Comparison of ENCODE assay signal across 8 cellular contexts in genomic region chr3:66998075-66998898, GRCh38. TPM values are rescaled to one million over a fixed set of nuclear protein-coding genes. Genes with fewer than 3 reads are reported as not detected.
DNase-seq lines count a peak whose midpoint lies in the region; TF ChIP-seq lines count a peak whose summit lies in the region.

TSS of gene KBTBD8 (plus strand) at chr3:66998307. CDS start at chr3:66998356, 49 bp downstream.

- peak within 1 kb of the TSS; percentile 97 for H2AFZ ChIP-seq in GM23248

- H3F3A ChIP-seq in DOHH2 (ENCODE audit: control insufficient read depth, insufficient read depth) (peaks cover 22% of the 10 kb centered on the region), GM23248 (ENCODE audit: insufficient read depth) (0 out of 2 replicates have a peak, but pooled peaks cover 3% of the 10 kb centered on the region)

- no peaks in the 10 kb centered on the region for H3K27me3 ChIP-seq in DOHH2 (ENCODE audit: control insufficient read depth, low read length)
- H3K27me3 ChIP-seq in GM23248 (replicated peaks; ENCODE audit: insufficient read depth) = peaks cover 5% of the 10 kb centered on the region; the same call in 1 of the 2 replicates
- H3K27me3 ChIP-seq in esophagus squamous epithelium = peaks cover 0 to 25% (median 0%) of the 10 kb centered on the region in 4 donors
- no peaks in the 10 kb centered on the region for H3K27me3 ChIP-seq in muscle layer of duodenum (ENCODE audit: low read depth, low read length)

- H3K4me2 ChIP-seq in DOHH2 (ENCODE audit: low read length) (peak within 1 kb of the TSS; percentile 95), GM23248 (ENCODE audit: unreplicated experiment) (peak within 1 kb of the TSS; percentile 87)

- peaks cover 56% of the 10 kb centered on the region for H3K79me2 ChIP-seq in DOHH2 (ENCODE audit: control insufficient read depth, low read length)
- H3K79me2 ChIP-seq in GM23248 (ENCODE audit: insufficient read depth) = no peaks in the 10 kb centered on the region

- peak within 1 kb of the TSS; percentile 59 for H3K9ac ChIP-seq in GM23248

- peak; percentile 99 for DNase-seq in GM23248
- peak; percentile 98 to 100 for DNase-seq in Kasumi-1 (lab: John Stamatoyannopoulos, UW)
- peak; percentile 99 for DNase-seq in RPMI7951 (ENCODE audit: low read depth)
- peak; percentile 95 for DNase-seq in activated T-helper 1 cell treated with Interleukin-2 at 50 U/mL for 16 hours (ENCODE audit: low read depth)
- peak; percentile 96 for DNase-seq in esophagus squamous epithelium (lab: John Stamatoyannopoulos, UW)
- DNase-seq in stimulated activated CD8-positive, alpha-beta memory T cell treated with anti-CD3 and anti-CD28 coated beads, Interleukin-7, amount 100 ng/mL, for 24 hours (ENCODE audit: low read depth) = peak; percentile 85

- no peak for TF ChIP-seq CTCF in DOHH2 (IDR thresholded peaks at IDR 0.05; ENCODE audit: low read depth, low read length, poor library complexity, severe bottlenecking)
- no peak for TF ChIP-seq CTCF in esophagus squamous epithelium (IDR thresholded peaks at IDR 0.05)

- peaks cover 47% of the 10 kb centered on the region for H3K36me3 ChIP-seq in DOHH2 (ENCODE audit: control insufficient read depth, low read length)
- no peaks in the 10 kb centered on the region for H3K36me3 ChIP-seq in GM23248 (ENCODE audit: low read depth)
- H3K36me3 ChIP-seq in esophagus squamous epithelium = peaks cover 0 to 2% (median 0%) of the 10 kb centered on the region in 3 donors
- H3K36me3 ChIP-seq in muscle layer of duodenum (ENCODE audit: control insufficient read depth in 1 of 2, insufficient read depth in 2 of 2, low read length in 2 of 2) = peaks cover 0 to under 1% of the 10 kb centered on the region in 2 donors

- intact Hi-C loops in esophagus squamous epithelium (cut with DNase I) = no loop called here

- peak in 2 of 4 donors; percentile 34 to 66 for TF ChIP-seq POLR2A in esophagus squamous epithelium (IDR thresholded peaks at IDR 0.05)

- H3K4me1 ChIP-seq in DOHH2 (ENCODE audit: control insufficient read depth, low read length) (peaks cover 50% of the 10 kb centered on the region), GM23248 (ENCODE audit: insufficient read depth) (peaks cover 8% of the 10 kb centered on the region; the same call in 1 of the 2 replicates), esophagus squamous epithelium (peaks cover 4 to 26% (median 7%) of the 10 kb centered on the region in 3 donors), muscle layer of duodenum (ENCODE audit: control insufficient read depth in 1 of 2, insufficient read depth in 2 of 2, low read length in 2 of 2) (peaks cover 0 to 12% of the 10 kb centered on the region in 2 donors)

- H3K4me3 ChIP-seq in DOHH2 (ENCODE audit: low read length) (peak within 1 kb of the TSS; percentile 98), GM23248 (peak within 1 kb of the TSS; percentile 90), esophagus squamous epithelium (peak within 1 kb of the TSS; percentile 82 to 87 (median 83)), muscle layer of duodenum (ENCODE audit: low read depth in 1 of 2, low read length in 2 of 2) (peak within 1 kb of the TSS; percentile 62 to 95)

- H4K20me1 ChIP-seq in DOHH2 (ENCODE audit: control insufficient read depth, insufficient read depth, low read depth, low read length) (peaks cover 4% of the 10 kb centered on the region; the same call in 1 of the 2 replicates), GM23248 (ENCODE audit: insufficient read depth) (no peaks in the 10 kb centered on the region)

- in situ Hi-C loops in GM23248 (cut with MboI) = no loop called here

- WGBS in GM23248 (ENCODE audit: low coverage in 1 of 2, low lambda C conversion rate in 2 of 2, missing lambda C conversion rate in 2 of 2), 2 experiments = 2% methylated on average over 55 to 69 of the region's 76 CpGs
- 0 to 1% methylated on average over 40 to 47 of the region's 76 CpGs for WGBS in esophagus squamous epithelium, 2 donors

- H3K9me3 ChIP-seq in DOHH2 (ENCODE audit: control insufficient read depth, insufficient read depth, low read length) (no peaks in the 10 kb centered on the region), GM23248 (ENCODE audit: low read depth) (no peaks in the 10 kb centered on the region), esophagus squamous epithelium (no peaks in the 10 kb centered on the region), muscle layer of duodenum (ENCODE audit: control insufficient read depth in 1 of 2, low read length in 2 of 2) (no peaks in the 10 kb centered on the region)

- peak within 1 kb of the TSS; percentile 88 for H3K27ac ChIP-seq in DOHH2 (ENCODE audit: low read depth, low read length)
- peak within 1 kb of the TSS; percentile 60 for H3K27ac ChIP-seq in GM23248
- peak within 1 kb of the TSS; percentile 69 to 85 (median 76) for H3K27ac ChIP-seq in esophagus squamous epithelium
- H3K27ac ChIP-seq in muscle layer of duodenum (ENCODE audit: low read length) = peak within 1 kb of the TSS; percentile 42

- H3K9me2 ChIP-seq in DOHH2 (replicated peaks; ENCODE audit: control insufficient read depth, low read length) (no peaks in the 10 kb centered on the region), GM23248 (ENCODE audit: insufficient read depth) (no peaks in the 10 kb centered on the region)

RNA-seq across cellular contexts. Expression of gene KBTBD8, which starts in this region (rescaled TPM):
- 0.76 and 0.86 TPM in 2 replicates for total RNA-seq in GM23248 (2014; rRNA removed; shearing (Covaris generic))
- 0.26 and 1.1 TPM in 2 replicates for polyA plus RNA-seq in GM23248 (2016; fragmentation: Nextera tagmentation; extraction: Ambion mirVana)
- 4.1 and 6.2 TPM in 2 replicates for total RNA-seq in RPMI7951 (2014; rRNA removed; shearing (Covaris generic))
- total RNA-seq in esophagus squamous epithelium = 1 to 10 TPM in 3 of 4 donors, under 1 TPM in 1; 0.95 to 2.8 (median 1.5) TPM

Comparison
In these comparisons a context has a peak if more than half of its experiments do, and no peak if none do; other contexts are left out.
1. Peak in every context shown above with its lines: DNase-seq, H3K4me3 ChIP-seq and H3K27ac ChIP-seq.